Comparison of ENCODE assay signal across 8 cellular contexts in the genomic region with DNA sequence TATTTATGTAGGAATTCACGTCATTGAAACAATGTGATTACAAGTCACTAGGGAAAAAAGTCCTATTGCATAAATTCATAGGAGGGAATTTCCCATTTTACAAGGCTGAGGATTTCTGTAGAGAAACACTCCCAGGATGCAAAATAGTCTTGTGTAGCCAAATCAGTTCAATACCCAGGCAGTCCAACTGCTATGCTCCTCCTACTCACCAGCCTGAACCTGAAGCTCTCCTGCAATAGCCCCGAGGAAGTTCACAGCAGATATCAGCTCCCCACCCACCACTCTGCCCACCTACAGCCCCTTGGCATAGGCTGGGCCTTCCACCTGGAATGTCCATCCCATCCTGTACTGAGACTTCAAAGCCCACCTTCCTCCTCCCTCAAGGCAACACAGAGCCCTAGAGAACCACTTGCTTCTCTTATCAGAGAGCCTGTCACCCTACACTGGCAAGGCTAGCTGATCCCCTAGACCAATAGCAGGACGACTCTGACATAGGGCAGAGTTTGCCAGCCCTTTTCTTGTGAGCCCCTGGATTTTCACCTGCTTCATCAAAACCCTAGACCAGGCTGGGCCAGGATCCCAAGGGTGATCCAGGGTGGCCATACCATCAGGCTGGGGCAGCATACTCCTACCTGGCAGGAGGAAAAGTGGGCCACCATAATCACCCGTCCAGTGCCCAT. TPM values are rescaled to one million over a fixed set of nuclear protein-coding genes. Genes with fewer than 3 reads are reported as not detected.
DNase-seq lines count a peak whose midpoint lies in the region; ATAC-seq and TF ChIP-seq lines count a peak whose summit lies in the region.

No MANE protein-coding gene starts in this region.

- H3K36me3 ChIP-seq in BJ (ENCODE audit: control insufficient read depth, insufficient read depth, low read length): peaks cover 5% of the 10 kb centered on the region
- H3K36me3 ChIP-seq in H7 (replicated peaks; ENCODE audit: control insufficient read depth, insufficient read depth, low read length): peaks cover 2% of the 10 kb centered on the region

- CTCF ChIA-PET in BJ (lab: Yijun Ruan, JAX): interaction anchor here (1.1 to 1.6 kb wide), 3 partner anchors 10 to 73 kb away, joined by 3 to 6 read pairs (median 3); no protein-coding TSS in a partner anchor

- intact Hi-C loops in activated T-helper 1 cell treated with anti-CD3 and anti-CD28 coated beads, Interleukin-12 subunit alpha, Interleukin-12 subunit beta, Interleukin-2, Interleukin-4 antibody, amounts not matched to agents 30 ng/mL and 10 ng/mL and 1 ng/mL, durations not matched to agents 14 hours and 24 hours and 36 hours (cut with micrococcal nuclease): no loop called here

- H3K27me3 Mint-ChIP-seq in activated T-helper 1 cell treated with anti-CD3 and anti-CD28 coated beads, Interleukin-12 subunit alpha, Interleukin-12 subunit beta, Interleukin-2, Interleukin-4 antibody, amounts not matched to agents 30 ng/mL and 10 ng/mL and 1 ng/mL, durations not matched to agents 14 hours and 24 hours and 36 hours (ENCODE audit: insufficient read depth): no peaks in the 10 kb centered on the region
- peaks cover 12% of the 10 kb centered on the region for H3K27me3 Mint-ChIP-seq in glutamatergic neuron (ENCODE audit: unreplicated experiment)

- no peaks in the 10 kb centered on the region for H3K9me3 Mint-ChIP-seq in activated T-helper 1 cell treated with anti-CD3 and anti-CD28 coated beads, Interleukin-12 subunit alpha, Interleukin-12 subunit beta, Interleukin-2, Interleukin-4 antibody, amounts not matched to agents 30 ng/mL and 10 ng/mL and 1 ng/mL, durations not matched to agents 14 hours and 24 hours and 36 hours
- peaks cover 8% of the 10 kb centered on the region for H3K9me3 Mint-ChIP-seq in glutamatergic neuron (ENCODE audit: unreplicated experiment)
- H3K9me3 Mint-ChIP-seq in stimulated activated effector memory CD8-positive, alpha-beta T cell treated with anti-CD3 and anti-CD28 coated beads, Interleukin-12 subunit alpha, Interleukin-12 subunit beta, amount 100 ng/mL, for 72 hours: no peaks in the 10 kb centered on the region

- POLR2A ChIA-PET in BJ (lab: Charles Lee): no interaction called here

- H3K4me3 Mint-ChIP-seq in activated T-helper 1 cell treated with anti-CD3 and anti-CD28 coated beads, Interleukin-12 subunit alpha, Interleukin-12 subunit beta, Interleukin-2, Interleukin-4 antibody, amounts not matched to agents 30 ng/mL and 10 ng/mL and 1 ng/mL, durations not matched to agents 14 hours and 24 hours and 36 hours: peak overlapping the region; percentile 79
- H3K4me3 Mint-ChIP-seq in glutamatergic neuron (ENCODE audit: unreplicated experiment): peak overlapping the region; percentile 94
- peak overlapping the region; percentile 85 for H3K4me3 Mint-ChIP-seq in stimulated activated effector memory CD8-positive, alpha-beta T cell treated with anti-CD3 and anti-CD28 coated beads, Interleukin-12 subunit alpha, Interleukin-12 subunit beta, amount 100 ng/mL, for 72 hours

- peaks cover 57% of the 10 kb centered on the region for H3K4me1 Mint-ChIP-seq in activated T-helper 1 cell treated with anti-CD3 and anti-CD28 coated beads, Interleukin-12 subunit alpha, Interleukin-12 subunit beta, Interleukin-2, Interleukin-4 antibody, amounts not matched to agents 30 ng/mL and 10 ng/mL and 1 ng/mL, durations not matched to agents 14 hours and 24 hours and 36 hours (ENCODE audit: low read depth)
- peaks cover 31% of the 10 kb centered on the region for H3K4me1 Mint-ChIP-seq in glutamatergic neuron (ENCODE audit: low read depth, unreplicated experiment)
- H3K4me1 Mint-ChIP-seq in stimulated activated effector memory CD8-positive, alpha-beta T cell treated with anti-CD3 and anti-CD28 coated beads, Interleukin-12 subunit alpha, Interleukin-12 subunit beta, amount 100 ng/mL, for 72 hours: peaks cover 53% of the 10 kb centered on the region

- peak overlapping the region; percentile 93 for H3K4me3 ChIP-seq in BJ (ENCODE audit: low read depth, low read length)
- H3K4me3 ChIP-seq in H7 (ENCODE audit: insufficient read depth, low read depth, low read length): peak overlapping the region; percentile 86; the same call in 1 of the 2 replicates

- no peaks in the 10 kb centered on the region for H3K27me3 ChIP-seq in BJ (ENCODE audit: control insufficient read depth, insufficient read depth, low read length)
- H3K27me3 ChIP-seq in H7 (ENCODE audit: control insufficient read depth, insufficient read depth, low read length): peaks cover 4% of the 10 kb centered on the region

- no peak for ATAC-seq in stimulated activated effector memory CD8-positive, alpha-beta T cell treated with anti-CD3 and anti-CD28 coated beads, Interleukin-12 subunit alpha, Interleukin-12 subunit beta, amount 100 ng/mL, for 72 hours
- ATAC-seq in HG02759 (IDR thresholded peaks at IDR 0.05; ENCODE audit: unreplicated experiment): no peak

- TF ChIP-seq CTCF in BJ (IDR thresholded peaks at IDR 0.05; ENCODE audit: insufficient read depth, low read depth, low read length): no peak
- TF ChIP-seq CTCF in glutamatergic neuron (IDR thresholded peaks at IDR 0.05; ENCODE audit: partially characterized antibody, unreplicated experiment): no peak

- H3K36me3 Mint-ChIP-seq in activated T-helper 1 cell treated with anti-CD3 and anti-CD28 coated beads, Interleukin-12 subunit alpha, Interleukin-12 subunit beta, Interleukin-2, Interleukin-4 antibody, amounts not matched to agents 30 ng/mL and 10 ng/mL and 1 ng/mL, durations not matched to agents 14 hours and 24 hours and 36 hours (ENCODE audit: low read depth): peaks cover 23% of the 10 kb centered on the region
- peaks cover 12% of the 10 kb centered on the region for H3K36me3 Mint-ChIP-seq in glutamatergic neuron (ENCODE audit: unreplicated experiment)
- H3K36me3 Mint-ChIP-seq in stimulated activated effector memory CD8-positive, alpha-beta T cell treated with anti-CD3 and anti-CD28 coated beads, Interleukin-12 subunit alpha, Interleukin-12 subunit beta, amount 100 ng/mL, for 72 hours: peaks cover 11% of the 10 kb centered on the region

- peak; percentile 15 for DNase-seq in BJ (ENCODE audit: low read depth)
- peak; percentile 29 for DNase-seq in H7
- DNase-seq in activated T-helper 1 cell treated with anti-CD3 and anti-CD28 coated beads, Interleukin-12 subunit alpha, Interleukin-12 subunit beta, Interleukin-2, Interleukin-4 antibody, amounts not matched to agents 30 ng/mL and 10 ng/mL and 1 ng/mL, durations not matched to agents 14 hours and 24 hours and 36 hours (ENCODE audit: low spot score): no peak
- DNase-seq in glutamatergic neuron: no peak
- no peak for DNase-seq in stimulated activated effector memory CD8-positive, alpha-beta T cell treated with anti-CD3 and anti-CD28 coated beads, Interleukin-12 subunit alpha, Interleukin-12 subunit beta, amount 100 ng/mL, for 72 hours (ENCODE audit: low spot score in 2 of 2)
- no peak for DNase-seq in NCI-H1436 treated with DMSO at 0.1 percent for 48 hours (lab: John Stamatoyannopoulos, UW)
- no peak for DNase-seq in NCI-H1417 (lab: John Stamatoyannopoulos, UW)

- H3K27ac Mint-ChIP-seq in activated T-helper 1 cell treated with anti-CD3 and anti-CD28 coated beads, Interleukin-12 subunit alpha, Interleukin-12 subunit beta, Interleukin-2, Interleukin-4 antibody, amounts not matched to agents 30 ng/mL and 10 ng/mL and 1 ng/mL, durations not matched to agents 14 hours and 24 hours and 36 hours: peak overlapping the region; percentile 70
- H3K27ac Mint-ChIP-seq in glutamatergic neuron (ENCODE audit: unreplicated experiment): peak overlapping the region; percentile 71
- peak overlapping the region; percentile 96 for H3K27ac Mint-ChIP-seq in stimulated activated effector memory CD8-positive, alpha-beta T cell treated with anti-CD3 and anti-CD28 coated beads, Interleukin-12 subunit alpha, Interleukin-12 subunit beta, amount 100 ng/mL, for 72 hours

RNA-seq across cellular contexts. Expression of gene LSS, which starts 1.5 kb away (rescaled TPM):
- polyA plus RNA-seq in BJ (2011; rRNA removed): 34.6 and 59.9 TPM in 2 replicates
- 28.4 and 33.7 TPM in 2 replicates for polyA minus RNA-seq in BJ (2011; rRNA and poly(A)+ RNA removed)
- 44.6 and 53.3 TPM in 2 replicates for total RNA-seq in H7 (2014; rRNA removed; shearing (Covaris generic))
- 15.8 and 17.0 TPM in 2 replicates for total RNA-seq in activated T-helper 1 cell treated with anti-CD3 and anti-CD28 coated beads, Interleukin-12 subunit alpha, Interleukin-12 subunit beta, Interleukin-2, Interleukin-4 antibody, amounts not matched to agents 30 ng/mL and 10 ng/mL and 1 ng/mL, durations not matched to agents 14 hours and 24 hours and 36 hours
- total RNA-seq in glutamatergic neuron (ENCODE audit: unreplicated experiment): 390 TPM

RNA-seq across cellular contexts. Expression of gene SPATC1L, which starts 42.8 kb away (rescaled TPM):
- polyA plus RNA-seq in BJ (2011; rRNA removed): 5.6 and 8.4 TPM in 2 replicates
- polyA minus RNA-seq in BJ (2011; rRNA and poly(A)+ RNA removed): 2.4 and 3.6 TPM in 2 replicates
- 35.5 and 41.5 TPM in 2 replicates for total RNA-seq in H7 (2014; rRNA removed; shearing (Covaris generic))
- total RNA-seq in activated T-helper 1 cell treated with anti-CD3 and anti-CD28 coated beads, Interleukin-12 subunit alpha, Interleukin-12 subunit beta, Interleukin-2, Interleukin-4 antibody, amounts not matched to agents 30 ng/mL and 10 ng/mL and 1 ng/mL, durations not matched to agents 14 hours and 24 hours and 36 hours: 12.1 and 12.8 TPM in 2 replicates
- total RNA-seq in glutamatergic neuron (ENCODE audit: unreplicated experiment): 58.7 TPM

RNA-seq across cellular contexts. Expression of gene MCM3AP, which starts 58.4 kb away (rescaled TPM):
- 31.5 and 31.6 TPM in 2 replicates for polyA plus RNA-seq in BJ (2011; rRNA removed)
- polyA minus RNA-seq in BJ (2011; rRNA and poly(A)+ RNA removed): 47.5 and 48.1 TPM in 2 replicates
- 84.8 and 112 TPM in 2 replicates for total RNA-seq in H7 (2014; rRNA removed; shearing (Covaris generic))
- 131 and 137 TPM in 2 replicates for total RNA-seq in activated T-helper 1 cell treated with anti-CD3 and anti-CD28 coated beads, Interleukin-12 subunit alpha, Interleukin-12 subunit beta, Interleukin-2, Interleukin-4 antibody, amounts not matched to agents 30 ng/mL and 10 ng/mL and 1 ng/mL, durations not matched to agents 14 hours and 24 hours and 36 hours
- total RNA-seq in glutamatergic neuron (ENCODE audit: unreplicated experiment): 121 TPM

RNA-seq across cellular contexts. Expression of gene YBEY, which starts 59.1 kb away (rescaled TPM):
- polyA plus RNA-seq in BJ (2011; rRNA removed): 15.8 and 22.7 TPM in 2 replicates
- polyA minus RNA-seq in BJ (2011; rRNA and poly(A)+ RNA removed): 3.5 and 4.5 TPM in 2 replicates
- 28.0 and 35.0 TPM in 2 replicates for total RNA-seq in H7 (2014; rRNA removed; shearing (Covaris generic))
- total RNA-seq in activated T-helper 1 cell treated with anti-CD3 and anti-CD28 coated beads, Interleukin-12 subunit alpha, Interleukin-12 subunit beta, Interleukin-2, Interleukin-4 antibody, amounts not matched to agents 30 ng/mL and 10 ng/mL and 1 ng/mL, durations not matched to agents 14 hours and 24 hours and 36 hours: 16.7 and 17.6 TPM in 2 replicates
- total RNA-seq in glutamatergic neuron (ENCODE audit: unreplicated experiment): 19.6 TPM

Comparison
In these comparisons a context has a peak if more than half of its experiments do, and no peak if none do; other contexts are left out.
1. DNase-seq: peak in BJ (single experiment) and H7 (single experiment); none in activated T-helper 1 cell treated with anti-CD3 and anti-CD28 coated beads, Interleukin-12 subunit alpha, Interleukin-12 subunit beta, Interleukin-2, Interleukin-4 antibody, amounts not matched to agents 30 ng/mL and 10 ng/mL and 1 ng/mL, durations not matched to agents 14 hours and 24 hours and 36 hours (single experiment), glutamatergic neuron (single experiment), stimulated activated effector memory CD8-positive, alpha-beta T cell treated with anti-CD3 and anti-CD28 coated beads, Interleukin-12 subunit alpha, Interleukin-12 subunit beta, amount 100 ng/mL, for 72 hours (0 of 2), NCI-H1436 treated with DMSO at 0.1 percent for 48 hours (single experiment) and NCI-H1417 (0 of 3).
2. Peak in every context shown above with its lines, with median percentiles within 50 percentile points of each other: H3K27ac Mint-ChIP-seq and H3K4me3 Mint-ChIP-seq.